17 cellular contexts compared by ENCODE assay signal in genomic region chr2:48358982-48359381, GRCh38.
"Had no signal": no experiment of that assay in that cellular context is flagged by ENCODE, and none has a peak within 500 bp of the region (broad histone marks: within the 10 kb centered on the region; RNA-seq: fewer than 3 reads in every experiment).

No MANE protein-coding gene starts in this region.

- H3K27me3 ChIP-seq: body of pancreas, pancreas, sigmoid colon, upper lobe of left lung had no signal

- H3K4me3 Mint-ChIP-seq: activated CD8-positive, alpha-beta memory T cell treated with anti-CD3 and anti-CD28 coated beads, Interleukin-2, amount 10 ng/mL, durations not matched to agents 7 days and 5 days; activated T-cell treated with anti-CD3 and anti-CD28 coated beads, Interleukin-2, amount 50 U/mL, for 4 hours; stimulated activated naive B cell treated with anti-CD40 and anti-IgM and Interleukin-4, amounts not matched to agents 10 μg/mL and 1 μg/mL and 100 μg/mL, for 72 hours; T-cell had no signal

- H3K9me3 Mint-ChIP-seq: activated T-cell treated with anti-CD3 and anti-CD28 coated beads, Interleukin-2, amount 50 U/mL, for 4 hours; T-cell had no signal

- H3K9me3 ChIP-seq: body of pancreas, left ventricle myocardium inferior, pancreas, sigmoid colon, thoracic aorta, upper lobe of left lung had no signal

- ATAC-seq: activated CD4-positive, CD25-positive, alpha-beta regulatory T cell treated with anti-CD3 and anti-CD28 coated beads, Interleukin-2, amount 50 U/mL, for 24 hours; activated CD8-positive, alpha-beta memory T cell treated with anti-CD3 and anti-CD28 coated beads, Interleukin-2, amount 10 ng/mL, durations not matched to agents 7 days and 5 days; activated T-cell treated with anti-CD3 and anti-CD28 coated beads, Interleukin-2, amount 50 U/mL, for 4 hours; body of pancreas; pancreas; SK-N-SH treated with all-trans-retinoic acid at 6 μM for 48 hours; stimulated activated naive B cell treated with anti-CD40 and anti-IgM and Interleukin-4, amounts not matched to agents 10 μg/mL and 1 μg/mL and 100 μg/mL, for 72 hours; T-cell had no signal

- H3K27ac Mint-ChIP-seq: stimulated activated naive B cell treated with anti-CD40 and anti-IgM and Interleukin-4, amounts not matched to agents 10 μg/mL and 1 μg/mL and 100 μg/mL, for 72 hours had no signal

- DNase-seq: activated CD8-positive, alpha-beta memory T cell treated with anti-CD3 and anti-CD28 coated beads, Interleukin-2, amount 10 ng/mL, durations not matched to agents 7 days and 5 days; activated gamma-delta T cell; activated T-cell treated with anti-CD3 and anti-CD28 coated beads, Interleukin-2, amount 50 U/mL, for 4 hours; body of pancreas; hypothalamus; left ventricle myocardium inferior; mammary epithelial cell; pancreas; sigmoid colon; stimulated activated CD4-positive, alpha-beta T cell treated with anti-CD3 and anti-CD28 coated beads, Interleukin-4, amount 100 ng/mL, for 4 hours; stimulated activated naive B cell treated with anti-CD40 and anti-IgM and Interleukin-4, amounts not matched to agents 10 μg/mL and 1 μg/mL and 100 μg/mL, for 72 hours; T-cell; upper lobe of left lung had no signal

- H3K27me3 Mint-ChIP-seq: activated CD8-positive, alpha-beta memory T cell treated with anti-CD3 and anti-CD28 coated beads, Interleukin-2, amount 10 ng/mL, durations not matched to agents 7 days and 5 days; activated naive CD8-positive, alpha-beta T cell; stimulated activated naive B cell treated with anti-CD40 and anti-IgM and Interleukin-4, amounts not matched to agents 10 μg/mL and 1 μg/mL and 100 μg/mL, for 72 hours; T-cell had no signal

- H3K4me3 ChIP-seq: body of pancreas, left ventricle myocardium inferior, pancreas, sigmoid colon, thoracic aorta, upper lobe of left lung had no signal

- H3K36me3 ChIP-seq: pancreas, sigmoid colon, thoracic aorta had no signal

- H3K27ac ChIP-seq: body of pancreas, left ventricle myocardium inferior, pancreas, sigmoid colon, thoracic aorta, upper lobe of left lung had no signal
